In genomic region chr7:69873512-69873911, GRCh38 we compare ENCODE assay signal across 19 cellular contexts.
"Had no signal": no experiment of that assay in that cellular context is flagged by ENCODE, and none has a peak within 500 bp of the region (broad histone marks: within the 10 kb centered on the region; RNA-seq: fewer than 3 reads in every experiment).

No MANE protein-coding gene starts in this region.

- H3K4me3 ChIP-seq: ascending aorta, esophagus muscularis mucosa, tibial artery had no signal

- DNase-seq: activated CD4-positive, alpha-beta T cell treated with anti-CD3 and anti-CD28 coated beads, Interleukin-2, amount 50 U/mL, for 4 hours; activated effector memory CD4-positive, alpha-beta T cell treated with anti-CD3 and anti-CD28 coated beads, Interleukin-2, amount 50 U/mL, for 16 hours; activated naive CD4-positive, alpha-beta T cell treated with anti-CD3 and anti-CD28 coated beads, Interleukin-2, amount 50 U/mL, for 16 hours; activated T-cell treated with anti-CD3 and anti-CD28 coated beads, Interleukin-2, amount 50 U/mL, for 72 hours; effector CD8-positive, alpha-beta T cell; foreskin melanocyte; glutamatergic neuron; mesendoderm; naive thymus-derived CD4-positive, alpha-beta T cell; posterior cingulate gyrus; stimulated activated naive CD8-positive, alpha-beta T cell treated with anti-CD3 and anti-CD28 coated beads, Interleukin-15, Interleukin-2, amounts not matched to agents 100 U/mL and 50 U/mL, for 24 hours; substantia nigra; tibial artery had no signal

- H3K27ac Mint-ChIP-seq: activated T-cell treated with anti-CD3 and anti-CD28 coated beads, Interleukin-2, amount 50 U/mL, for 72 hours; dendritic cell treated with granulocyte-macrophage colony-stimulating factor and Interleukin-4, amounts not matched to agents 40 ng/mL and 50 ng/mL, for 4 days; naive thymus-derived CD4-positive, alpha-beta T cell; T-helper 1 cell treated with Interleukin-12 subunit alpha and Interleukin-12 subunit beta and Interleukin-4 antibody, amounts not matched to agents 30 μg/mL and 1 μg/mL, for 36 hours had no signal

- H3K9me3 ChIP-seq: ascending aorta, esophagus muscularis mucosa, neutrophil, tibial artery had no signal

- ATAC-seq: activated T-cell treated with anti-CD3 and anti-CD28 coated beads, Interleukin-2, amount 50 U/mL, for 72 hours; naive thymus-derived CD4-positive, alpha-beta T cell; stimulated activated naive CD8-positive, alpha-beta T cell treated with anti-CD3 and anti-CD28 coated beads, Interleukin-15, Interleukin-2, amounts not matched to agents 100 U/mL and 50 U/mL, for 24 hours had no signal

- H3K9me3 Mint-ChIP-seq: dendritic cell treated with granulocyte-macrophage colony-stimulating factor and Interleukin-4, amounts not matched to agents 40 ng/mL and 50 ng/mL, for 4 days; T-helper 1 cell treated with Interleukin-12 subunit alpha and Interleukin-12 subunit beta and Interleukin-4 antibody, amounts not matched to agents 30 μg/mL and 1 μg/mL, for 36 hours had no signal

- H3K27me3 ChIP-seq: ascending aorta, esophagus muscularis mucosa, neutrophil, tibial artery had no signal

- H3K27ac ChIP-seq: ascending aorta, esophagus muscularis mucosa, neutrophil, tibial artery, VCaP had no signal

- H3K36me3 ChIP-seq: ascending aorta, esophagus muscularis mucosa, neutrophil, tibial artery had no signal

- H3K27me3 Mint-ChIP-seq: dendritic cell treated with granulocyte-macrophage colony-stimulating factor and Interleukin-4, amounts not matched to agents 40 ng/mL and 50 ng/mL, for 4 days; naive thymus-derived CD4-positive, alpha-beta T cell had no signal

- H3K4me1 ChIP-seq: ascending aorta, tibial artery had no signal

- H3K4me3 Mint-ChIP-seq: activated T-cell treated with anti-CD3 and anti-CD28 coated beads, Interleukin-2, amount 50 U/mL, for 72 hours; dendritic cell treated with granulocyte-macrophage colony-stimulating factor and Interleukin-4, amounts not matched to agents 40 ng/mL and 50 ng/mL, for 4 days; naive thymus-derived CD4-positive, alpha-beta T cell; T-helper 1 cell treated with Interleukin-12 subunit alpha and Interleukin-12 subunit beta and Interleukin-4 antibody, amounts not matched to agents 30 μg/mL and 1 μg/mL, for 36 hours had no signal
